In genomic region chr6:151544453-151544852, GRCh38 we compare ENCODE assay signal across 17 cellular contexts. TPM values are rescaled to one million over a fixed set of nuclear protein-coding genes. Genes with fewer than 3 reads are reported as not detected.
A peak's percentile ranks its signal among the peaks of the same experiment; 100 is the strongest.
DNase-seq lines count a peak whose midpoint lies in the region; ATAC-seq and TF ChIP-seq lines count a peak whose summit lies in the region.
"Had no signal": no experiment of that assay in that cellular context is flagged by ENCODE, and none has a peak within 500 bp of the region (broad histone marks: within the 10 kb centered on the region; RNA-seq: fewer than 3 reads in every experiment).

No MANE protein-coding gene starts in this region.

- H3K27ac Mint-ChIP-seq in GM23338: no peak overlapping the region
- H3K27ac Mint-ChIP-seq: CD8-positive, alpha-beta T cell; H9 had no signal

- peaks cover 17% of the 10 kb centered on the region for H3K9me3 Mint-ChIP-seq in GM23338

- no peak for DNase-seq in GM23338 (ENCODE audit: low spot score)
- DNase-seq in dermis blood vessel endothelial cell: peak; percentile 57
- peak; percentile 6 for DNase-seq in kidney tubule cell (ENCODE audit: low spot score)
- peak; percentile 39 for DNase-seq in pulmonary artery endothelial cell (ENCODE audit: low read depth, low spot score)
- no peak for DNase-seq in amniotic stem cell (lab: John Stamatoyannopoulos, UW)
- DNase-seq in activated CD4-positive, alpha-beta T cell treated with anti-CD3 and anti-CD28 coated beads, Interleukin-2, amount 50 U/mL, for 48 hours: no peak
- no peak for DNase-seq in PC-3
- no peak for DNase-seq in ACHN
- DNase-seq: Calu3; CD8-positive, alpha-beta T cell; DMS79 treated with DMSO at 0.1 percent for 48 hours; H9; IMR-90 had no signal

- ATAC-seq in GM23338 (no peak), PC-3 (no peak)
- ATAC-seq: A549; CD8-positive, alpha-beta T cell; GM12878 had no signal

- no peak overlapping the region for H3K4me3 Mint-ChIP-seq in GM23338
- H3K4me3 Mint-ChIP-seq: CD8-positive, alpha-beta T cell; H9 had no signal

- no peak overlapping the region for H3K4me2 ChIP-seq in GM23338
- H3K4me2 ChIP-seq in PC-3 (ENCODE audit: low read length): no peak overlapping the region
- H3K4me2 ChIP-seq: A549, BLaER1 had no signal

- H3K9ac ChIP-seq in PC-3 (ENCODE audit: low read length): no peak overlapping the region
- H3K9ac ChIP-seq: BLaER1 had no signal

- H4K20me1 ChIP-seq in GM23338 (replicated peaks; ENCODE audit: insufficient read depth) (no peaks in the 10 kb centered on the region), PC-3 (ENCODE audit: low read length) (no peaks in the 10 kb centered on the region)
- H4K20me1 ChIP-seq: BLaER1 had no signal

- TF ChIP-seq CTCF in GM23338 (conservative IDR thresholded peaks at IDR 0.05; ENCODE audit: low read depth in 2 of 2) (no peak), PC-3 (conservative IDR thresholded peaks at IDR 0.05; ENCODE audit: low read depth, low read length) (no peak)

- no peaks in the 10 kb centered on the region for H3K79me2 ChIP-seq in GM23338 (replicated peaks; ENCODE audit: insufficient read depth)
- no peaks in the 10 kb centered on the region for H3K79me2 ChIP-seq in PC-3 (ENCODE audit: low read length)

- POLR2A ChIA-PET in PC-3 (lab: Charles Lee; ENCODE audit: unreplicated experiment): no interaction called here

- in situ Hi-C loops in ACHN (cut with HindIII; ENCODE audit: low pct_ligation_motif_present, low pct_unique_long_range_greater_than_20kb, low sequenced_read_pairs): no loop called here

- peak overlapping the region; percentile 18; the same call in 1 of the 2 replicates for H2AFZ ChIP-seq in GM23338
- no peak overlapping the region for H2AFZ ChIP-seq in PC-3 (ENCODE audit: low read length)

- no TSS peak for BruUV-seq in PC-3 (replicated peaks; lab: Mats Ljungman, UMichigan)

- intact Hi-C loops in PC-3 (cut with micrococcal nuclease): no loop called here

- H3K27me3 ChIP-seq in GM23338 (ENCODE audit: insufficient read depth) (no peaks in the 10 kb centered on the region), PC-3 (ENCODE audit: low read length) (no peaks in the 10 kb centered on the region)
- H3K27me3 ChIP-seq: BLaER1 had no signal

- H3K36me3 ChIP-seq in GM23338 (ENCODE audit: insufficient read depth) (no peaks in the 10 kb centered on the region; the same call in 1 of the 2 replicates), PC-3 (ENCODE audit: low read depth, low read length) (no peaks in the 10 kb centered on the region)
- H3K36me3 ChIP-seq: BLaER1 had no signal

- peaks cover 3% of the 10 kb centered on the region; the same call in 1 of the 2 replicates for H3K9me2 ChIP-seq in GM23338 (ENCODE audit: insufficient read depth)
- no peaks in the 10 kb centered on the region for H3K9me2 ChIP-seq in PC-3 (replicated peaks; ENCODE audit: low read length)

- H3K4me3 ChIP-seq in GM23338 (no peak overlapping the region), PC-3 (ENCODE audit: low read length) (no peak overlapping the region)
- H3K4me3 ChIP-seq: A549, BLaER1, GM12878 had no signal

- peaks cover 2% of the 10 kb centered on the region for H3K27me3 Mint-ChIP-seq in GM23338 (ENCODE audit: insufficient read depth, low read depth, poor library complexity)

- peaks cover 9% of the 10 kb centered on the region; the same call in 2 of the 3 replicates for H3K36me3 Mint-ChIP-seq in GM23338 (ENCODE audit: low read depth)
- H3K36me3 Mint-ChIP-seq: CD8-positive, alpha-beta T cell had no signal

- CTCF ChIA-PET in PC-3 (lab: Charles Lee): no interaction called here

- no peaks in the 10 kb centered on the region for H3F3A ChIP-seq in GM23338 (replicated peaks; ENCODE audit: low read depth)
- no peaks in the 10 kb centered on the region for H3F3A ChIP-seq in PC-3 (ENCODE audit: low read length, unreplicated experiment)

- H3K9me3 ChIP-seq in PC-3 (ENCODE audit: low read length): peaks cover 4% of the 10 kb centered on the region; the same call in 1 of the 2 replicates

- H3K4me1 ChIP-seq in GM23338 (ENCODE audit: insufficient read depth) (no peaks in the 10 kb centered on the region), PC-3 (ENCODE audit: insufficient read depth, low read length) (no peaks in the 10 kb centered on the region; the same call in 1 of the 2 replicates)
- H3K4me1 ChIP-seq: A549, BLaER1 had no signal

- H3K27ac ChIP-seq in GM23338 (ENCODE audit: low read depth) (no peak overlapping the region), PC-3 (ENCODE audit: low read length) (no peak overlapping the region)
- H3K27ac ChIP-seq: 22Rv1, A549, BLaER1 had no signal

- H3K4me1 Mint-ChIP-seq in GM23338: no peaks in the 10 kb centered on the region; the same call in 2 of the 3 replicates
- H3K4me1 Mint-ChIP-seq: H9 had no signal

TF ChIP-seq in GM23338, 12 proteins besides CTCF, POLR2A, EP300 and RAD21 (continues in another document):
- TF ChIP-seq EZH2phosphoT487 (IDR thresholded peaks at IDR 0.05; ENCODE audit: unreplicated experiment): no peak
- no peak for TF ChIP-seq REST (IDR thresholded peaks at IDR 0.05; ENCODE audit: unreplicated experiment)
- no peak for TF ChIP-seq ZNF114 (CRISPR knock-in tag; IDR thresholded peaks at IDR 0.05)
- no peak for TF ChIP-seq EZH2 (IDR thresholded peaks at IDR 0.05; ENCODE audit: low read depth, unreplicated experiment)
- no peak for TF ChIP-seq ZNF331 (CRISPR knock-in tag; IDR thresholded peaks at IDR 0.05; ENCODE audit: low read depth)
- TF ChIP-seq STAT1 (IDR thresholded peaks at IDR 0.05; ENCODE audit: unreplicated experiment): no peak
- TF ChIP-seq POLR2AphosphoS5 (IDR thresholded peaks at IDR 0.05; ENCODE audit: low read depth): no peak
- TF ChIP-seq NANOG (IDR thresholded peaks at IDR 0.05; ENCODE audit: borderline replicate concordance): no peak
- no peak for TF ChIP-seq CREB1 (CRISPR knock-in tag; IDR thresholded peaks at IDR 0.05; ENCODE audit: low read depth)
- no peak for TF ChIP-seq ETS1 (IDR thresholded peaks at IDR 0.05)
- TF ChIP-seq JUNB (IDR thresholded peaks at IDR 0.05; ENCODE audit: unreplicated experiment): no peak

RNA-seq across cellular contexts. Expression of gene CCDC170, which starts 50.6 kb away (rescaled TPM):
- 2.1 TPM in 1 of 2 replicates, not detected in the other for total RNA-seq in GM23338 (2014; rRNA removed; shearing (Covaris generic))
- polyA plus RNA-seq in GM23338 (2016; fragmentation: Nextera tagmentation; extraction: Ambion mirVana): 0.03 and 0.18 TPM in 2 replicates
- total RNA-seq in dermis blood vessel endothelial cell: not detected in 2 replicates
- 0.04 and 0.20 TPM in 2 replicates for total RNA-seq in pulmonary artery endothelial cell
- total RNA-seq in PC-3 (2014; rRNA removed): not detected in 2 replicates
- total RNA-seq: CD8-positive, alpha-beta T cell; GM12878 had no signal
- polyA plus RNA-seq: GM12878 had no signal

Comparison
In these comparisons a context has a peak if more than half of its experiments do, and no peak if none do; other contexts are left out.
1. DNase-seq: peak in dermis blood vessel endothelial cell (single experiment), kidney tubule cell (single experiment) and pulmonary artery endothelial cell (single experiment); none in GM23338 (single experiment), amniotic stem cell (single experiment), activated CD4-positive, alpha-beta T cell treated with anti-CD3 and anti-CD28 coated beads, Interleukin-2, amount 50 U/mL, for 48 hours (0 of 2), PC-3 (single experiment) and ACHN (single experiment).